11 cellular contexts compared by ENCODE assay signal in the genomic region with DNA sequence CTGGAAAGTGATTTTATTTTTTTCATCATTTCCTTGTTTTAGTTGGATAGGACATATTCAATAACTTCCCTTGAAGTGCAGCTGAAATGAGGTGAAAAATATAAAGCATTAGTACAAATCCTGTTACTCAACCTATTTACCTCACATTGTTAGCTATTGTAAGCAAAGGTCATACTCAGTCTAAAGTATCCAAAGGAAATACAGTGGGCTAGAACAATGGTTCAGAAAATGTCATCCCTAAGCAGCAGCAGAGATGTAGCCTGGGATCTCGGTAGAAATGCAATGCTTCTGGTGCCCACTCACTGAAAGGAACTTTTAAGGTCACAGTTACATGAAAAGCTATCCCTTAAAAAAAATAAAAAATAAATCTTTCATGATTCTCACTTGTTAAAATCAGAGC.
"Had no signal": no experiment of that assay in that cellular context is flagged by ENCODE, and none has a peak within 500 bp of the region (broad histone marks: within the 10 kb centered on the region; RNA-seq: fewer than 3 reads in every experiment).

No MANE protein-coding gene starts in this region.

- H3K9me3 Mint-ChIP-seq: GM23338 had no signal

- H3K4me1 Mint-ChIP-seq: GM23338, H9 had no signal

- DNase-seq: GM23248, GOT3, H7, H9, HCEC 1CT, HFFc6 had no signal

- H3K4me1 ChIP-seq: HAP-1 had no signal

- H3K9ac ChIP-seq: GM23248 had no signal

- H3K4me3 Mint-ChIP-seq: GM23338, H9, HFFc6 had no signal

- H3K9me3 ChIP-seq: HAP-1 had no signal

- H3K4me3 ChIP-seq: GM23248, GM23338, HAP-1 had no signal

- H3K27ac ChIP-seq: GM23248 had no signal

- FAIRE-seq: H1, H54 had no signal

- H3K36me3 ChIP-seq: HAP-1 had no signal

- H3K4me2 ChIP-seq: GM23338 had no signal

- ATAC-seq: GM23338, HCT116 had no signal

- H2AFZ ChIP-seq: GM23248, GM23338 had no signal

- H3K27ac Mint-ChIP-seq: GM23338, H9, HFFc6 had no signal
